In the genomic region with DNA sequence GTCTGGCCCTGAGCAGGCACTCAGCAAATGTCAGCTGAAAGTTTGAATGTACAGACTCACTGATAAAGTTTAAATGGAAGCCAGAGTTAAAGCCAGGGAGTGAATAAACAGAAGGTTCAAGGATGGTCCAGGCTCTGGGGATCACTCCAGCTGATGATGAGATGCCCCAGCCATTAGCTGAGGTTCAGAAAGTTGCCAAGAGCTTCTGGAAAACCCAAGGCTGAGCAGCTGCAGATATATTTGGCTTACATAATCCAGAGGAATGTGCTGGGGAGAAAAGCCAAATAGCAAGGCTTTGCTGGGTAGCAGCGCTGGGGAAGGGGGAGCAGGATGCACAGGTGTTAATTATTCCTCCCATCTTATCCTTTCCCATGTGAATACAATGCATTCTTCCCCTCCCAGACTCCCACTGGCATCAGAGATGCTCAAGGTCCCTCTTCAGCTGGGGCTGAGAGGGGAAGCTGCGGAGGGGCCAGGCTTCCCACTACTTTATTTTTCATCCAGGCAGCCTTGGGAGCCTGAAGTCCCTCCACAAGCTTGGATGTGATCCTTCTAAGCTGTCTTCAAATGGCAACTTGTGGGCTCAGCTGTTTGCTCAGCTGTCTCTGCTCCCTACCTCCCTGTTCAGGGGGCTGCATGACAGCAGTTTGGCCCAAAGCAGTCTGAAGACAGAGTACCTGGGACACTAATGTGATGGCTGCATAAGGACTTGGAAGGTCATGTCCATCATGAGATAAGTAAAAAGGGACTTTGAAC, we compare ENCODE assay signal across 17 cellular contexts.
DNase-seq lines count a peak whose midpoint lies in the region; ATAC-seq and TF ChIP-seq lines count a peak whose summit lies in the region.
"Had no signal": no experiment of that assay in that cellular context is flagged by ENCODE, and none has a peak within 500 bp of the region (broad histone marks: within the 10 kb centered on the region; RNA-seq: fewer than 3 reads in every experiment).

No MANE protein-coding gene starts in this region.

- DNase-seq in LHCN-M2 (ENCODE audit: low read depth) (peak; percentile 3), astrocyte of the hippocampus (ENCODE audit: low read depth, low spot score) (peak; percentile 7), left ventricle myocardium inferior (peak; percentile 16), myocyte (ENCODE audit: low read depth) (peak; percentile 95), AML-193 (lab: John Stamatoyannopoulos, UW) (no peak), NCI-H345 (lab: John Stamatoyannopoulos, UW) (no peak)
- DNase-seq in activated T-cell treated with anti-CD3 and anti-CD28 coated beads, Interleukin-2, amount 50 U/mL, for 72 hours = no peak
- DNase-seq: C1 segment of cervical spinal cord, DMS79 treated with DMSO at 0.1 percent for 48 hours, H7, HFFc6, KG1, NCI-H1436, NCI-H1930, NCI-H526, Peyer's patch had no signal

- intact Hi-C loops in left ventricle myocardium inferior (cut with micrococcal nuclease) = no loop called here

- ATAC-seq in activated T-cell treated with anti-CD3 and anti-CD28 coated beads, Interleukin-2, amount 50 U/mL, for 72 hours (replicated peaks in 1 of 2) = no peak

- no peaks in the 10 kb centered on the region for H3K36me3 Mint-ChIP-seq in activated T-cell treated with anti-CD3 and anti-CD28 coated beads, Interleukin-2, amount 50 U/mL, for 72 hours (ENCODE audit: insufficient read depth in 2 of 2)

- no peak overlapping the region for H3K4me3 ChIP-seq in left ventricle myocardium inferior
- H3K4me3 ChIP-seq: Peyer's patch, SK-N-MC had no signal

- no peak for TF ChIP-seq CTCF in left ventricle myocardium inferior (IDR thresholded peaks at IDR 0.05; ENCODE audit: borderline replicate concordance)

- no peaks in the 10 kb centered on the region for H3K4me1 ChIP-seq in left ventricle myocardium inferior
- H3K4me1 ChIP-seq: Peyer's patch had no signal

- no peaks in the 10 kb centered on the region for H3K9me3 ChIP-seq in left ventricle myocardium inferior (replicated peaks)
- H3K9me3 ChIP-seq: Peyer's patch had no signal

- H3K4me1 Mint-ChIP-seq in activated T-cell treated with anti-CD3 and anti-CD28 coated beads, Interleukin-2, amount 50 U/mL, for 72 hours (ENCODE audit: low read depth) = no peaks in the 10 kb centered on the region

- H3K9me3 Mint-ChIP-seq in activated T-cell treated with anti-CD3 and anti-CD28 coated beads, Interleukin-2, amount 50 U/mL, for 72 hours = peaks cover 3 to 9% of the 10 kb centered on the region in 2 donors

- no peak overlapping the region for H3K4me3 Mint-ChIP-seq in activated T-cell treated with anti-CD3 and anti-CD28 coated beads, Interleukin-2, amount 50 U/mL, for 72 hours
- H3K4me3 Mint-ChIP-seq: HFFc6 had no signal

- no peaks in the 10 kb centered on the region for H3K36me3 ChIP-seq in left ventricle myocardium inferior
- H3K36me3 ChIP-seq: Peyer's patch had no signal

- H3K27me3 ChIP-seq in left ventricle myocardium inferior (ENCODE audit: low read depth) = peaks cover 5% of the 10 kb centered on the region
- H3K27me3 ChIP-seq: Peyer's patch had no signal

- H3K27ac ChIP-seq in left ventricle myocardium inferior (replicated peaks) = no peak overlapping the region
- H3K27ac ChIP-seq: Peyer's patch, SK-N-MC had no signal

- H3K27ac Mint-ChIP-seq in activated T-cell treated with anti-CD3 and anti-CD28 coated beads, Interleukin-2, amount 50 U/mL, for 72 hours = no peak overlapping the region
- H3K27ac Mint-ChIP-seq: HFFc6 had no signal

- H3K27me3 Mint-ChIP-seq in activated T-cell treated with anti-CD3 and anti-CD28 coated beads, Interleukin-2, amount 50 U/mL, for 72 hours (ENCODE audit: low read depth) = no peaks in the 10 kb centered on the region

Comparison
In these comparisons a context has a peak if more than half of its experiments do, and no peak if none do; other contexts are left out.
1. DNase-seq: peak in LHCN-M2 (single experiment), astrocyte of the hippocampus (single experiment), left ventricle myocardium inferior (single experiment) and myocyte (single experiment); none in AML-193 (0 of 2), NCI-H345 (single experiment) and activated T-cell treated with anti-CD3 and anti-CD28 coated beads, Interleukin-2, amount 50 U/mL, for 72 hours (0 of 2).